ENCODE assay signal across 1 cellular context in genomic region chr11:17986711-17987220, GRCh38.
TF ChIP-seq lines count a peak whose summit lies in the region.

No MANE protein-coding gene starts in this region.

TF ChIP-seq in HepG2, 621 proteins besides CTCF, POLR2A, EP300 and RAD21 (continues in another document):
- TF ChIP-seq ATAD3A (CRISPR knock-in tag; IDR thresholded peaks at IDR 0.05) (no peak), ATF1 (CRISPR knock-in tag; IDR thresholded peaks at IDR 0.05) (no peak), ZNF644 (CRISPR knock-in tag; IDR thresholded peaks at IDR 0.05; ENCODE audit: low read depth) (peak; percentile 83), ZNF577 (CRISPR knock-in tag; IDR thresholded peaks at IDR 0.05; ENCODE audit: borderline replicate concordance, low read depth) (no peak), POGZ (CRISPR knock-in tag; IDR thresholded peaks at IDR 0.05) (0 out of 2 replicates have a peak, but pooled peaks have one; percentile 35), ARID3A (IDR thresholded peaks at IDR 0.05; ENCODE audit: low read depth, low read length) (peak; percentile 82; the same call in 1 of the 2 replicates), AHDC1 (CRISPR knock-in tag; IDR thresholded peaks at IDR 0.05; ENCODE audit: borderline replicate concordance) (peak; percentile 33; the same call in 1 of the 2 replicates), FOXP4 (CRISPR knock-in tag; IDR thresholded peaks at IDR 0.05) (peak; percentile 41), HOXA7 (CRISPR knock-in tag; IDR thresholded peaks at IDR 0.05) (no peak), NCOA1 (CRISPR knock-in tag; IDR thresholded peaks at IDR 0.05) (no peak), ZBTB20 (CRISPR knock-in tag; IDR thresholded peaks at IDR 0.05; ENCODE audit: borderline replicate concordance, low read depth) (no peak), HDAC2 (CRISPR knock-in tag; IDR thresholded peaks at IDR 0.05) (0 out of 2 replicates have a peak, but pooled peaks have one; percentile 20), HOMEZ (CRISPR knock-in tag; IDR thresholded peaks at IDR 0.05; ENCODE audit: low read depth) (peak; percentile 58; the same call in 1 of the 2 replicates), CEBPB (IDR thresholded peaks at IDR 0.05; ENCODE audit: borderline replicate concordance, low read depth, low read length) (peak; percentile 95), RBM39 (IDR thresholded peaks at IDR 0.05; ENCODE audit: low read depth, low read length, poor library complexity, severe bottlenecking) (no peak), MXD1 (CRISPR knock-in tag; IDR thresholded peaks at IDR 0.05) (no peak), NR1H2 (CRISPR knock-in tag; IDR thresholded peaks at IDR 0.05; ENCODE audit: borderline replicate concordance, low read depth) (no peak), HMGXB4 (CRISPR knock-in tag; IDR thresholded peaks at IDR 0.05; ENCODE audit: borderline replicate concordance in 1 of 2, low read depth in 1 of 2) (0 out of 4 replicates have a peak, but pooled peaks of 1 of the 2 experiments have one; percentile 52), BCL6 (CRISPR knock-in tag; IDR thresholded peaks at IDR 0.05) (peak; percentile 27; the same call in 1 of the 2 replicates), TAF1 (CRISPR knock-in tag; IDR thresholded peaks at IDR 0.05) (no peak), ZBTB44 (CRISPR knock-in tag; IDR thresholded peaks at IDR 0.05) (no peak), NR2F6 (IDR thresholded peaks at IDR 0.05) (peak; percentile 68), NR2F6 (CRISPR knock-in tag; IDR thresholded peaks at IDR 0.05) (0 out of 2 replicates have a peak, but pooled peaks have one; percentile 49), SMAD9 (CRISPR knock-in tag; IDR thresholded peaks at IDR 0.05) (no peak), NCOR1 (IDR thresholded peaks at IDR 0.05; ENCODE audit: borderline replicate concordance, low read length) (peak; percentile 95), EED (CRISPR knock-in tag; IDR thresholded peaks at IDR 0.05) (no peak), ARID5B (CRISPR knock-in tag; IDR thresholded peaks at IDR 0.05) (peak; percentile 74), ZSCAN30 (CRISPR knock-in tag; IDR thresholded peaks at IDR 0.05) (no peak), SAP130 (CRISPR knock-in tag; IDR thresholded peaks at IDR 0.05; ENCODE audit: low read depth) (peak; percentile 59), PPARG (CRISPR knock-in tag; conservative IDR thresholded peaks at IDR 0.05) (peak; percentile 41; the same call in 1 of the 2 replicates), ZBTB34 (CRISPR knock-in tag; IDR thresholded peaks at IDR 0.05) (peak; percentile 33; the same call in 1 of the 2 replicates), FOXA3 (CRISPR knock-in tag; IDR thresholded peaks at IDR 0.05) (peak; percentile 35)
